11 cellular contexts compared by ENCODE assay signal in the genomic region with DNA sequence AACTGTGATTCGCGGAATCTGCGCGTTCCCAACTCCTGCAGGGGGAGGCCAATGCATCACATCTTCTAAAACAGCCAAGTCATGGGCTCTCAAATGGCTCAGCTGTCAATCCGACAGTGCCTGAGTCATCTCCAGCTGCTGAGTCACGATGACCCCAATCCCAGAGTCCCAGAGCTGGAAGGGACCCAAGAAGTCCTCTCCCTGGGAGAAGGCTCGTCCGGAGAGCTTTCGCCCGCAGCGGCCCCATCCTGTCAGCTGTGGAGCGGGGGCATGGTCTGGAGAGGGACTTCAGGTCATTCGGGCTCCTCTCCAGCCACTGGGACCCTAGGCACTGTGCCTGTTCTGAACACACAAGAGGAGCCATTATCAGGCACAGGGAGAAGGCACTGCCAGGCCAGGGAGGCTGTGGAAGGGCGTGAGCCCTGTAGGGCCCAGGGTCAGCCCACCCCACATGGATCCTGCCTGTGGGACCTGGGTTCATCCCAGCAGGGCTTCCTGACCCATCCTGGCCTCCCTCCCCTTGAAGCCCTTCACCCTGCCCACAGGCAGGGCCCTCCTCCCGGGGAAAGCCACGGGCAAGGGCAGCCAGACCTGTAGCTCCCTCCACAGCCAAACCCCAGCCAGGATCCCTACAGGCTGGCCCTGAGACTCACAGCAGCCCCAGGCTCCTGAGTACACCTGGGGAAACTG. TPM values are rescaled to one million over a fixed set of nuclear protein-coding genes. Genes with fewer than 3 reads are reported as not detected.
DNase-seq lines count a peak whose midpoint lies in the region; ATAC-seq, FAIRE-seq and TF ChIP-seq lines count a peak whose summit lies in the region.
"Had no signal": no experiment of that assay in that cellular context is flagged by ENCODE, and none has a peak within 500 bp of the region (broad histone marks: within the 10 kb centered on the region; RNA-seq: fewer than 3 reads in every experiment).

No MANE protein-coding gene starts in this region.

- H3K9me3 ChIP-seq in MG63, result no peaks in the 10 kb centered on the region
- no peaks in the 10 kb centered on the region; a peak in 1 of 4 replicates for H3K9me3 ChIP-seq in H1 (ENCODE audit: insufficient read depth in 2 of 2, low read depth in 1 of 2, low read length in 1 of 2)

- H3K4me3 ChIP-seq in MG63 (no peak overlapping the region), H1 (ENCODE audit: extremely low read depth in 1 of 4, insufficient read depth in 2 of 4, low read depth in 3 of 4, low read length in 4 of 4) (no peak overlapping the region)
- H3K4me3 ChIP-seq: SK-N-MC had no signal

- no peak overlapping the region for H4K91ac ChIP-seq in H1 (replicated peaks; ENCODE audit: insufficient read length, low read length)

- no peak overlapping the region for H4K5ac ChIP-seq in H1 (ENCODE audit: insufficient read length, low read depth, low read length)

- H3K79me1 ChIP-seq in H1 (ENCODE audit: low read depth, low read length), result no peaks in the 10 kb centered on the region

- CTCF ChIA-PET in H1 (lab: Charles Lee; ENCODE audit: partially characterized antibody), result no interaction called here

- H2AFZ ChIP-seq in H1 (ENCODE audit: low read length), result no peak overlapping the region

- TF ChIP-seq EP300 in H1 (IDR thresholded peaks at IDR 0.05; ENCODE audit: borderline replicate concordance in 1 of 2, low read depth in 2 of 2, low read length in 2 of 2), result no peak

- in situ Hi-C loops in ACHN (cut with HindIII; ENCODE audit: low pct_ligation_motif_present, low pct_unique_long_range_greater_than_20kb, low sequenced_read_pairs), result no loop called here

- H2BK12ac ChIP-seq in H1 (ENCODE audit: low read depth, low read length), result no peak overlapping the region

- no peak overlapping the region for H3K56ac ChIP-seq in H1 (replicated peaks; ENCODE audit: insufficient read length, low read depth, low read length)

- H3K27me3 ChIP-seq in MG63 (no peaks in the 10 kb centered on the region), H1 (replicated peaks in 1 of 4; ENCODE audit: control insufficient read depth in 3 of 4, extremely low read depth in 1 of 4, insufficient read depth in 3 of 4, low read length in 3 of 4) (peaks cover 0 to 2% (median 0%) of the 10 kb centered on the region in 4 experiments; a peak in 1 of 7 replicates)

- H2BK20ac ChIP-seq in H1 (ENCODE audit: low read length), result no peak overlapping the region

- H4K8ac ChIP-seq in H1 (ENCODE audit: extremely low read depth, insufficient read depth, low read length), result peak overlapping the region; percentile 68; the same call in 1 of the 2 replicates

- TF ChIP-seq RAD21 in H1 (IDR thresholded peaks at IDR 0.05 in 1 of 2, conservative IDR thresholded peaks at IDR 0.05 in 1 of 2; ENCODE audit: low read depth in 2 of 2, low read length in 2 of 2), result no peak

- WGBS in H1 (ENCODE audit: extremely low coverage in 1 of 2, insufficient coverage in 1 of 2, insufficient read length in 1 of 2, insufficient replicate concordance in 2 of 2, low coverage in 1 of 2, low lambda C conversion rate in 2 of 2, missing lambda C conversion rate in 1 of 2), 2 experiments, result 93% methylated on average over 16 of the region's 16 CpGs; no CpG with 5 or more reads in 1 of the 2 experiments

- no peaks in the 10 kb centered on the region for H4K20me1 ChIP-seq in H1 (replicated peaks in 1 of 2; ENCODE audit: control insufficient read depth in 1 of 2, insufficient read depth in 2 of 2, low read length in 2 of 2)

- H3K9me3 Mint-ChIP-seq in stimulated activated naive CD8-positive, alpha-beta T cell treated with anti-CD3 and anti-CD28 coated beads, Interleukin-15, amount 100 ng/mL, for 72 hours, result no peaks in the 10 kb centered on the region
- H3K9me3 Mint-ChIP-seq: dendritic cell treated with granulocyte-macrophage colony-stimulating factor and Interleukin-4, amounts not matched to agents 40 ng/mL and 50 ng/mL, for 4 days had no signal

- H3K36me3 ChIP-seq in MG63 (no peaks in the 10 kb centered on the region), H1 (ENCODE audit: control insufficient read depth in 2 of 4, insufficient read depth in 4 of 4, low read length in 3 of 4) (no peaks in the 10 kb centered on the region)

- H3K23ac ChIP-seq in H1 (ENCODE audit: insufficient read length), result no peak overlapping the region

- no peak overlapping the region for H2BK5ac ChIP-seq in H1 (ENCODE audit: low read depth, low read length)

- peak; percentile 89 for DNase-seq in ACHN
- DNase-seq in MG63, result peak; percentile 92
- no peak for DNase-seq in H1 (ENCODE audit: low read depth in 1 of 2, low spot score in 2 of 2)
- DNase-seq in medulla oblongata (ENCODE audit: extremely low spot score), result peak; percentile 82
- DNase-seq in stimulated activated naive CD8-positive, alpha-beta T cell treated with anti-CD3 and anti-CD28 coated beads, Interleukin-15, amount 100 ng/mL, for 72 hours, result no peak
- no peak for DNase-seq in D721Med (ENCODE audit: insufficient read length, low spot score)
- DNase-seq: stimulated activated CD4-positive, alpha-beta T cell treated with anti-CD3 and anti-CD28 coated beads, Interleukin-1b, Interleukin-23, amount 100 ng/mL, for 48 hours had no signal

- no peak overlapping the region for H3K4ac ChIP-seq in H1 (replicated peaks; ENCODE audit: insufficient read length, low read depth, low read length)

- no peak overlapping the region for H3K9ac ChIP-seq in H1 (replicated peaks in 1 of 4; ENCODE audit: extremely low read depth in 1 of 4, low read depth in 3 of 4, low read length in 3 of 4)

- H3K27ac ChIP-seq in H1 (ENCODE audit: low read depth, low read length), result no peak overlapping the region
- H3K27ac ChIP-seq: SK-N-MC had no signal

- TF ChIP-seq POLR2A in H1 (IDR thresholded peaks at IDR 0.05; ENCODE audit: control extremely low read depth in 1 of 2, low read depth in 2 of 2, low read length in 2 of 2), result no peak

- no peaks in the 10 kb centered on the region for H3K23me2 ChIP-seq in H1 (ENCODE audit: low read depth, low read length)

- H3K79me2 ChIP-seq in H1 (ENCODE audit: control insufficient read depth in 1 of 2, insufficient read depth in 2 of 2, low read length in 2 of 2), result no peaks in the 10 kb centered on the region

- ATAC-seq in stimulated activated naive CD8-positive, alpha-beta T cell treated with anti-CD3 and anti-CD28 coated beads, Interleukin-15, amount 100 ng/mL, for 72 hours, result no peak
- no peak for ATAC-seq in HG03159 (IDR thresholded peaks at IDR 0.05; ENCODE audit: unreplicated experiment)
- no peak for ATAC-seq in HG03565 (IDR thresholded peaks at IDR 0.05; ENCODE audit: unreplicated experiment)

- no peaks in the 10 kb centered on the region for H3K4me1 ChIP-seq in H1 (replicated peaks in 1 of 4; ENCODE audit: control insufficient read depth in 3 of 4, insufficient read depth in 4 of 4, low read length in 3 of 4)

- peaks cover 9% of the 10 kb centered on the region for H3K4me1 Mint-ChIP-seq in stimulated activated naive CD8-positive, alpha-beta T cell treated with anti-CD3 and anti-CD28 coated beads, Interleukin-15, amount 100 ng/mL, for 72 hours

- no peak for FAIRE-seq in H1 (lab: Jason Lieb, UNC)
- FAIRE-seq in D721Med (lab: Jason Lieb, UNC), result no peak

- no peak overlapping the region for H3K4me2 ChIP-seq in H1 (ENCODE audit: insufficient read depth in 1 of 2, low read depth in 2 of 2, low read length in 2 of 2)

- H2AK5ac ChIP-seq in H1 (ENCODE audit: low read depth, low read length), result no peak overlapping the region

- TF ChIP-seq CTCF in H1 (IDR thresholded peaks at IDR 0.05; ENCODE audit: control extremely low read depth in 1 of 3, insufficient read depth in 1 of 3, low read depth in 1 of 3, low read length in 3 of 3) (no peak), D721Med (IDR thresholded peaks at IDR 0.05; ENCODE audit: insufficient read depth, missing control alignments) (no peak)

- no peak overlapping the region for H2BK15ac ChIP-seq in H1 (ENCODE audit: low read length)

- no peak overlapping the region for H3K18ac ChIP-seq in H1 (ENCODE audit: extremely low read depth, low read length)

- H3K27ac Mint-ChIP-seq in stimulated activated naive CD8-positive, alpha-beta T cell treated with anti-CD3 and anti-CD28 coated beads, Interleukin-15, amount 100 ng/mL, for 72 hours, result peak overlapping the region in 1 of 2 donors; percentile 22
- H3K27ac Mint-ChIP-seq: dendritic cell treated with granulocyte-macrophage colony-stimulating factor and Interleukin-4, amounts not matched to agents 40 ng/mL and 50 ng/mL, for 4 days had no signal

- H3K4me3 Mint-ChIP-seq in stimulated activated naive CD8-positive, alpha-beta T cell treated with anti-CD3 and anti-CD28 coated beads, Interleukin-15, amount 100 ng/mL, for 72 hours, result no peak overlapping the region
- H3K4me3 Mint-ChIP-seq: dendritic cell treated with granulocyte-macrophage colony-stimulating factor and Interleukin-4, amounts not matched to agents 40 ng/mL and 50 ng/mL, for 4 days had no signal

- H2BK120ac ChIP-seq in H1 (replicated peaks; ENCODE audit: low read depth, low read length), result no peak overlapping the region

- POLR2A ChIA-PET in H1 (lab: Charles Lee; ENCODE audit: partially characterized antibody), result interaction anchor here (0.9 kb wide), 1 partner anchor 17 kb away, joined by 3 read pairs; no protein-coding TSS in a partner anchor

- no peak overlapping the region for H3K14ac ChIP-seq in H1 (ENCODE audit: insufficient read length)

- H3K27me3 Mint-ChIP-seq in stimulated activated naive CD8-positive, alpha-beta T cell treated with anti-CD3 and anti-CD28 coated beads, Interleukin-15, amount 100 ng/mL, for 72 hours, result peaks cover 10% of the 10 kb centered on the region
- H3K27me3 Mint-ChIP-seq: dendritic cell treated with granulocyte-macrophage colony-stimulating factor and Interleukin-4, amounts not matched to agents 40 ng/mL and 50 ng/mL, for 4 days had no signal

TF ChIP-seq in H1, 55 proteins besides CTCF, POLR2A, EP300 and RAD21 (continues in another document):
- TF ChIP-seq, protein P1, sequence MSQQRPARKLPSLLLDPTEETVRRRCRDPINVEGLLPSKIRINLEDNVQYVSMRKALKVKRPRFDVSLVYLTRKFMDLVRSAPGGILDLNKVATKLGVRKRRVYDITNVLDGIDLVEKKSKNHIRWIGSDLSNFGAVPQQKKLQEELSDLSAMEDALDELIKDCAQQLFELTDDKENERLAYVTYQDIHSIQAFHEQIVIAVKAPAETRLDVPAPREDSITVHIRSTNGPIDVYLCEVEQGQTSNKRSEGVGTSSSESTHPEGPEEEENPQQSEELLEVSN (IDR thresholded peaks at IDR 0.05), result no peak
- TF ChIP-seq SP2 (IDR thresholded peaks at IDR 0.05; ENCODE audit: low read length), result no peak

RNA-seq across cellular contexts. Expression of a gene that starts 47.6 kb away (rescaled TPM):
- 95.4 and 177 TPM in 2 replicates for total RNA-seq in MG63 (2014; rRNA removed; shearing (Covaris generic); ENCODE audit: low replicate concordance)
- 28.3 and 31.9 TPM in 2 replicates for total RNA-seq in H1 (2021; fragmentation: NEBNext Ultra II Directional; extraction: Animal tissue kit (Norgen Biotek cat#: 25700))
- 21.9 and 30.2 TPM in 2 replicates for polyA plus RNA-seq in H1 (2011; rRNA removed)
- polyA plus RNA-seq in H1 (2011; cell fraction: cytosol; rRNA removed), result 22.1 TPM
- 47.6 TPM for polyA plus RNA-seq in H1 (2011; cell fraction: nucleus; rRNA removed)
- polyA plus RNA-seq in H1 (2012, experiment 1 of 2), result 18.4 to 31.5 TPM (median 29.5 TPM) in 4 replicates
- 27.9 TPM for polyA plus RNA-seq in H1 (2012, experiment 2 of 2)
- 42.0 TPM for polyA plus RNA-seq in H1 (2013, experiment 1 of 2)
- polyA plus RNA-seq in H1 (2013, experiment 2 of 2), result 37.4 TPM
- 14.3 and 16.0 TPM in 2 replicates for polyA minus RNA-seq in H1 (2011; rRNA and poly(A)+ RNA removed)
- polyA minus RNA-seq in H1 (2011; cell fraction: cytosol; rRNA and poly(A)+ RNA removed), result 29.2 TPM
- polyA minus RNA-seq in H1 (2011; cell fraction: nucleus; rRNA and poly(A)+ RNA removed), result 22.9 TPM

Comparison
In these comparisons a context has a peak if more than half of its experiments do, and no peak if none do; other contexts are left out.
1. DNase-seq: peak in ACHN (single experiment), MG63 (single experiment) and medulla oblongata (single experiment); none in H1 (0 of 2), stimulated activated naive CD8-positive, alpha-beta T cell treated with anti-CD3 and anti-CD28 coated beads, Interleukin-15, amount 100 ng/mL, for 72 hours (0 of 2) and D721Med (single experiment).